In genomic region chr15:88765212-88765611, GRCh38 we compare ENCODE assay signal across 9 cellular contexts. TPM values are rescaled to one million over a fixed set of nuclear protein-coding genes. Genes with fewer than 3 reads are reported as not detected.
"Had no signal": no experiment of that assay in that cellular context is flagged by ENCODE, and none has a peak within 500 bp of the region (broad histone marks: within the 10 kb centered on the region; RNA-seq: fewer than 3 reads in every experiment).

No MANE protein-coding gene starts in this region.

- H3K4me3 ChIP-seq: GM12878 had no signal

- FAIRE-seq: G401.6, GM12878, GM12891, GM12892, GM18507, GM19239 had no signal

- DNase-seq: GDM1, GF-D8 had no signal

- ATAC-seq: GM12878 had no signal

RNA-seq across cellular contexts. Expression of gene ACAN, which starts 38.0 kb away (rescaled TPM):
- total RNA-seq: G401, GM12878 had no signal
- polyA plus RNA-seq: GM12878 had no signal
